ENCODE assay signal across 25 cellular contexts in genomic region chr1:1911390-1912041, GRCh38. TPM values are rescaled to one million over a fixed set of nuclear protein-coding genes. Genes with fewer than 3 reads are reported as not detected.
DNase-seq lines count a peak whose midpoint lies in the region; ATAC-seq, FAIRE-seq and TF ChIP-seq lines count a peak whose summit lies in the region.
"Had no signal": no experiment of that assay in that cellular context is flagged by ENCODE, and none has a peak within 500 bp of the region (broad histone marks: within the 10 kb centered on the region; RNA-seq: fewer than 3 reads in every experiment).

No MANE protein-coding gene starts in this region.

- peak; percentile 4 for DNase-seq in activated naive CD4-positive, alpha-beta T cell treated with anti-CD3 and anti-CD28 coated beads for 36 hours
- DNase-seq in activated naive CD4-positive, alpha-beta T cell treated with Interleukin-2 at 50 U/mL for 16 hours: no peak
- no peak for DNase-seq in CD8-positive, alpha-beta memory T cell
- DNase-seq in neural crest cell (ENCODE audit: low read depth, low spot score): no peak
- DNase-seq in NCI-H1105 (lab: John Stamatoyannopoulos, UW): no peak
- no peak for DNase-seq in frontal cortex (ENCODE audit: low spot score in 2 of 2)
- DNase-seq: DMS79; head of caudate nucleus; mammary epithelial cell; NCI-H2029; NCI-H526; NK-92 treated with Interleukin-12 subunit alpha and Interleukin-12 subunit beta, amount 100 ng/mL, for 24 hours; PC-3; SHP77; small intestine; stimulated activated CD4-positive, alpha-beta T cell treated with anti-CD3 and anti-CD28 coated beads, Interleukin-2, amount 100 ng/mL, for 24 hours had no signal

- H3K36me3 ChIP-seq in CD8-positive, alpha-beta memory T cell (ENCODE audit: insufficient read depth, low read length): no peaks in the 10 kb centered on the region

- ATAC-seq in GM19023 (IDR thresholded peaks at IDR 0.05; ENCODE audit: unreplicated experiment): no peak
- ATAC-seq: PC-3 had no signal

- no peak for TF ChIP-seq CTCF in neural crest cell (conservative IDR thresholded peaks at IDR 0.05)

- intact Hi-C loops in activated naive CD4-positive, alpha-beta T cell treated with anti-CD3 and anti-CD28 coated beads for 36 hours (cut with micrococcal nuclease): no loop called here
- intact Hi-C loops in dendritic cell treated with granulocyte-macrophage colony-stimulating factor and Interleukin-4, amounts not matched to agents 40 ng/mL and 50 ng/mL, for 4 days (cut with micrococcal nuclease): no loop called here

- no peaks in the 10 kb centered on the region for H3K9me3 Mint-ChIP-seq in activated naive CD4-positive, alpha-beta T cell treated with anti-CD3 and anti-CD28 coated beads for 36 hours
- no peaks in the 10 kb centered on the region for H3K9me3 Mint-ChIP-seq in CD8-positive, alpha-beta memory T cell
- H3K9me3 Mint-ChIP-seq in dendritic cell treated with granulocyte-macrophage colony-stimulating factor and Interleukin-4, amounts not matched to agents 40 ng/mL and 50 ng/mL, for 4 days: no peaks in the 10 kb centered on the region
- no peaks in the 10 kb centered on the region for H3K9me3 Mint-ChIP-seq in neural crest cell
- H3K9me3 Mint-ChIP-seq: type B pancreatic cell had no signal

- no peak overlapping the region for H3K4me3 Mint-ChIP-seq in activated naive CD4-positive, alpha-beta T cell treated with anti-CD3 and anti-CD28 coated beads for 36 hours
- H3K4me3 Mint-ChIP-seq in CD8-positive, alpha-beta memory T cell: peak overlapping the region in 4 of 7 donors; percentile 20 to 82 (median 52)
- H3K4me3 Mint-ChIP-seq in dendritic cell treated with granulocyte-macrophage colony-stimulating factor and Interleukin-4, amounts not matched to agents 40 ng/mL and 50 ng/mL, for 4 days: no peak overlapping the region
- peak overlapping the region; percentile 19 for H3K4me3 Mint-ChIP-seq in neural crest cell
- H3K4me3 Mint-ChIP-seq: type B pancreatic cell had no signal

- POLR2A ChIA-PET in CD8-positive, alpha-beta memory T cell (lab: Charles Lee): no interaction called here

- no peak for FAIRE-seq in frontal cortex (lab: Jason Lieb, UNC)
- FAIRE-seq: GM19239, H54, small intestine had no signal

- H3K27ac ChIP-seq in CD8-positive, alpha-beta memory T cell (ENCODE audit: low read depth, low read length): no peak overlapping the region
- H3K27ac ChIP-seq: epithelial cell of prostate, VCaP had no signal

- no peaks in the 10 kb centered on the region for H3K27me3 ChIP-seq in CD8-positive, alpha-beta memory T cell (ENCODE audit: insufficient read depth, low read length, poor library complexity, severe bottlenecking)

- H3K4me1 ChIP-seq in CD8-positive, alpha-beta memory T cell (ENCODE audit: insufficient read depth, low read length): peaks cover 11% of the 10 kb centered on the region

- no peak overlapping the region for H3K27ac Mint-ChIP-seq in activated naive CD4-positive, alpha-beta T cell treated with anti-CD3 and anti-CD28 coated beads for 36 hours
- peak overlapping the region in 4 of 8 donors; percentile 29 to 75 (median 51) for H3K27ac Mint-ChIP-seq in CD8-positive, alpha-beta memory T cell
- H3K27ac Mint-ChIP-seq in dendritic cell treated with granulocyte-macrophage colony-stimulating factor and Interleukin-4, amounts not matched to agents 40 ng/mL and 50 ng/mL, for 4 days: peak overlapping the region; percentile 19
- H3K27ac Mint-ChIP-seq in neural crest cell (ENCODE audit: unreplicated experiment): peak overlapping the region; percentile 67
- H3K27ac Mint-ChIP-seq: type B pancreatic cell had no signal

- CTCF ChIA-PET in activated naive CD4-positive, alpha-beta T cell treated with anti-CD3 and anti-CD28 coated beads for 36 hours (lab: Charles Lee): no interaction called here
- CTCF ChIA-PET in CD8-positive, alpha-beta memory T cell (lab: Charles Lee): no interaction called here

- no peaks in the 10 kb centered on the region for H3K36me3 Mint-ChIP-seq in activated naive CD4-positive, alpha-beta T cell treated with anti-CD3 and anti-CD28 coated beads for 36 hours (ENCODE audit: low read depth)
- H3K36me3 Mint-ChIP-seq in CD8-positive, alpha-beta memory T cell: no peaks in the 10 kb centered on the region
- H3K36me3 Mint-ChIP-seq in dendritic cell treated with granulocyte-macrophage colony-stimulating factor and Interleukin-4, amounts not matched to agents 40 ng/mL and 50 ng/mL, for 4 days (ENCODE audit: low read depth): no peaks in the 10 kb centered on the region
- no peaks in the 10 kb centered on the region for H3K36me3 Mint-ChIP-seq in neural crest cell (ENCODE audit: low read depth)
- H3K36me3 Mint-ChIP-seq: type B pancreatic cell had no signal

- H3K9me3 ChIP-seq in CD8-positive, alpha-beta memory T cell (ENCODE audit: low read length): no peaks in the 10 kb centered on the region

- no peak overlapping the region for H3K4me3 ChIP-seq in CD8-positive, alpha-beta memory T cell (ENCODE audit: low read length)

- no peaks in the 10 kb centered on the region for H3K27me3 Mint-ChIP-seq in activated naive CD4-positive, alpha-beta T cell treated with anti-CD3 and anti-CD28 coated beads for 36 hours (ENCODE audit: low read depth)
- peaks cover 0 to 5% of the 10 kb centered on the region in 2 donors for H3K27me3 Mint-ChIP-seq in CD8-positive, alpha-beta memory T cell
- H3K27me3 Mint-ChIP-seq in dendritic cell treated with granulocyte-macrophage colony-stimulating factor and Interleukin-4, amounts not matched to agents 40 ng/mL and 50 ng/mL, for 4 days: peaks cover 37% of the 10 kb centered on the region
- H3K27me3 Mint-ChIP-seq in neural crest cell (ENCODE audit: low read depth): no peaks in the 10 kb centered on the region

- H3K4me1 Mint-ChIP-seq in activated naive CD4-positive, alpha-beta T cell treated with anti-CD3 and anti-CD28 coated beads for 36 hours (ENCODE audit: low read depth): peaks cover 12% of the 10 kb centered on the region
- H3K4me1 Mint-ChIP-seq in CD8-positive, alpha-beta memory T cell: peaks cover 9 to 14% (median 10%) of the 10 kb centered on the region in 3 donors
- peaks cover 17% of the 10 kb centered on the region for H3K4me1 Mint-ChIP-seq in dendritic cell treated with granulocyte-macrophage colony-stimulating factor and Interleukin-4, amounts not matched to agents 40 ng/mL and 50 ng/mL, for 4 days (ENCODE audit: low read depth)
- peaks cover 16% of the 10 kb centered on the region for H3K4me1 Mint-ChIP-seq in neural crest cell

RNA-seq across cellular contexts. Expression of gene CALML6, which starts 3.5 kb away (rescaled TPM):
- total RNA-seq in activated naive CD4-positive, alpha-beta T cell treated with anti-CD3 and anti-CD28 coated beads for 36 hours: under 1 TPM; 0.41 to 0.86 TPM
- total RNA-seq in CD8-positive, alpha-beta memory T cell: under 1 TPM; 0.46 to 0.78 TPM
- polyA plus RNA-seq in CD8-positive, alpha-beta memory T cell: not detected
- total RNA-seq in neural crest cell (0.57 and 0.63 TPM in 2 replicates), frontal cortex (not detected)
- total RNA-seq: HT1080, omental fat pad had no signal

RNA-seq across cellular contexts. Expression of gene TMEM52, which starts 7.6 kb away (rescaled TPM):
- total RNA-seq in activated naive CD4-positive, alpha-beta T cell treated with anti-CD3 and anti-CD28 coated beads for 36 hours: under 1 TPM in 1 of 2 experiments, not detected in 1; 0.99 TPM
- 1 to 10 TPM in 1 of 2 experiments, under 1 TPM in 1; 0.94 to 1.4 TPM for total RNA-seq in CD8-positive, alpha-beta memory T cell
- polyA plus RNA-seq in CD8-positive, alpha-beta memory T cell: 0.32 TPM
- total RNA-seq in neural crest cell (3.7 and 4.6 TPM in 2 replicates), frontal cortex (1.6 TPM)

RNA-seq across cellular contexts. Expression of gene GNB1, which starts 20.6 kb away (rescaled TPM):
- 100 to 1,000 TPM; 326 to 351 TPM for total RNA-seq in activated naive CD4-positive, alpha-beta T cell treated with anti-CD3 and anti-CD28 coated beads for 36 hours
- 100 to 1,000 TPM; 436 to 470 TPM for total RNA-seq in CD8-positive, alpha-beta memory T cell
- polyA plus RNA-seq in CD8-positive, alpha-beta memory T cell: 114 TPM
- 470 and 474 TPM in 2 replicates for total RNA-seq in neural crest cell
- 154 TPM for total RNA-seq in frontal cortex

Comparison
In these comparisons a context has a peak if more than half of its experiments do, and no peak if none do; other contexts are left out.
1. H3K4me3 Mint-ChIP-seq: peak in CD8-positive, alpha-beta memory T cell (4 of 7) and neural crest cell (single experiment); none in activated naive CD4-positive, alpha-beta T cell treated with anti-CD3 and anti-CD28 coated beads for 36 hours (single experiment) and dendritic cell treated with granulocyte-macrophage colony-stimulating factor and Interleukin-4, amounts not matched to agents 40 ng/mL and 50 ng/mL, for 4 days (single experiment).